19 cellular contexts compared by ENCODE assay signal in the genomic region with DNA sequence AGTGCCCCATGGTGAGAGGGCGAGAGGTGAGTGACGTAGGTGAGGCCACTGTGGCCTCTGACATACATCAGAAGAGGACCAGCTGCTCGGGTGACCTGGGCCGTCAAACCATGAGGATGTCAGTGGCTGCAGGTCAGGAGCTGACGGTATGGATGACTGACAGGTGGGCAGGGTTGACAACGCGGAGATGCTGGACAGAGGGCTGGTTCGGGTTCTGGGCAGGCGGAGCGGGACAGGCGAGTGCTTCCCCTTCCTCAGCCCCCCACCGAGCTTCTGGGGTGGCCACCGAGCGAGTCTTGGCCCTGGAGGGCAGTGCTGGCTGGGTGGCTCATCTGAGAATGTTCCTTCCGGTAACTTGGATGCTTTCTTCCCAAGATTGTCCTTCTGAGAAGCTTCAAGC.
DNase-seq lines count a peak whose midpoint lies in the region; ATAC-seq and TF ChIP-seq lines count a peak whose summit lies in the region.
"Had no signal": no experiment of that assay in that cellular context is flagged by ENCODE, and none has a peak within 500 bp of the region (broad histone marks: within the 10 kb centered on the region; RNA-seq: fewer than 3 reads in every experiment).

No MANE protein-coding gene starts in this region.

- no TSS peak for BruUV-seq in MCF 10A (replicated peaks; lab: Mats Ljungman, UMichigan)

- H3K27ac ChIP-seq in breast epithelium (no peak overlapping the region), upper lobe of right lung (no peak overlapping the region)
- H3K27ac ChIP-seq: BLaER1, Peyer's patch had no signal

- H3K9me3 ChIP-seq in breast epithelium (no peaks in the 10 kb centered on the region), T-helper 17 cell (ENCODE audit: control insufficient read depth, low read length, poor library complexity, severe bottlenecking) (no peaks in the 10 kb centered on the region), upper lobe of right lung (no peaks in the 10 kb centered on the region)
- H3K9me3 ChIP-seq: BLaER1, MG63, Peyer's patch had no signal

- no peaks in the 10 kb centered on the region for H3K9me3 Mint-ChIP-seq in MCF 10A (ENCODE audit: unreplicated experiment)
- no peaks in the 10 kb centered on the region for H3K9me3 Mint-ChIP-seq in activated CD4-positive, alpha-beta memory T cell treated with anti-CD3 and anti-CD28 coated beads for 36 hours
- H3K9me3 Mint-ChIP-seq: CD4-positive, CD25-positive, alpha-beta regulatory T cell had no signal

- CTCF ChIA-PET in MCF 10A (lab: Yijun Ruan, JAX): interaction anchor here (0.7 kb wide), 1 partner anchor 1178 kb away, joined by 3 read pairs; no protein-coding TSS in a partner anchor
- CTCF ChIA-PET in activated CD4-positive, alpha-beta memory T cell treated with anti-CD3 and anti-CD28 coated beads for 36 hours (lab: Charles Lee): no interaction called here

- no peaks in the 10 kb centered on the region for H3K4me1 ChIP-seq in breast epithelium
- no peaks in the 10 kb centered on the region for H3K4me1 ChIP-seq in upper lobe of right lung
- H3K4me1 ChIP-seq: Peyer's patch had no signal

- H3K27ac Mint-ChIP-seq in MCF 10A (ENCODE audit: low read depth, unreplicated experiment): peak overlapping the region; percentile 66
- peak overlapping the region; percentile 29 for H3K27ac Mint-ChIP-seq in T-helper 17 cell
- no peak overlapping the region for H3K27ac Mint-ChIP-seq in activated CD4-positive, alpha-beta memory T cell treated with anti-CD3 and anti-CD28 coated beads for 36 hours

- intact Hi-C loops in MCF 10A (cut with micrococcal nuclease): no loop called here
- intact Hi-C loops in breast epithelium (cut with DNase I; ENCODE audit: low total_unique reads): no loop called here
- intact Hi-C loops in upper lobe of right lung (cut with DNase I): no loop called here
- intact Hi-C loops in activated CD4-positive, alpha-beta memory T cell treated with anti-CD3 and anti-CD28 coated beads for 36 hours (cut with micrococcal nuclease): no loop called here

- H3K4me3 ChIP-seq in breast epithelium: no peak overlapping the region
- no peak overlapping the region for H3K4me3 ChIP-seq in upper lobe of right lung
- H3K4me3 ChIP-seq: BLaER1, MG63, Peyer's patch had no signal

- DNase-seq in MCF 10A (ENCODE audit: unreplicated experiment) (no peak), breast epithelium (ENCODE audit: low spot score in 2 of 2) (no peak), T-helper 17 cell (no peak), islet precursor cell (peak; percentile 46), upper lobe of right lung (no peak), globus pallidus (ENCODE audit: low spot score) (no peak)
- DNase-seq in activated CD4-positive, alpha-beta memory T cell treated with anti-CD3 and anti-CD28 coated beads for 36 hours: no peak
- DNase-seq: CD4-positive, CD25-positive, alpha-beta regulatory T cell; KBM-7; MG63; NCI-H1105 treated with DMSO at 0.1 percent for 48 hours; NCI-H146; NCI-H1930; NCI-H2107; NCI-H524 treated with DMSO at 0.1 percent for 48 hours; Peyer's patch; SHP77 treated with DMSO at 0.1 percent for 48 hours had no signal

- POLR2A ChIA-PET in MCF 10A (lab: Yijun Ruan, JAX): no interaction called here
- POLR2A ChIA-PET in activated CD4-positive, alpha-beta memory T cell treated with anti-CD3 and anti-CD28 coated beads for 36 hours (lab: Charles Lee): no interaction called here

- H3K36me3 ChIP-seq in breast epithelium: no peaks in the 10 kb centered on the region
- peaks cover 5% of the 10 kb centered on the region for H3K36me3 ChIP-seq in upper lobe of right lung
- H3K36me3 ChIP-seq: MG63, Peyer's patch had no signal

- no peak for ATAC-seq in T-helper 17 cell
- ATAC-seq in upper lobe of right lung: peak; percentile 19
- no peak for ATAC-seq in HG03521 (IDR thresholded peaks at IDR 0.05; ENCODE audit: unreplicated experiment)

- no peak for TF ChIP-seq POLR2A in breast epithelium (IDR thresholded peaks at IDR 0.05)

- H3K27me3 Mint-ChIP-seq in MCF 10A (ENCODE audit: insufficient read depth, unreplicated experiment) (no peaks in the 10 kb centered on the region), T-helper 17 cell (no peaks in the 10 kb centered on the region)
- no peaks in the 10 kb centered on the region for H3K27me3 Mint-ChIP-seq in activated CD4-positive, alpha-beta memory T cell treated with anti-CD3 and anti-CD28 coated beads for 36 hours
- H3K27me3 Mint-ChIP-seq: CD4-positive, CD25-positive, alpha-beta regulatory T cell had no signal

- TF ChIP-seq CTCF in MCF 10A (IDR thresholded peaks at IDR 0.05; ENCODE audit: unreplicated experiment) (no peak), breast epithelium (IDR thresholded peaks at IDR 0.05) (no peak), upper lobe of right lung (IDR thresholded peaks at IDR 0.05) (no peak)

- H3K4me3 Mint-ChIP-seq in MCF 10A (ENCODE audit: unreplicated experiment): no peak overlapping the region
- no peak overlapping the region for H3K4me3 Mint-ChIP-seq in T-helper 17 cell
- no peak overlapping the region for H3K4me3 Mint-ChIP-seq in activated CD4-positive, alpha-beta memory T cell treated with anti-CD3 and anti-CD28 coated beads for 36 hours
- H3K4me3 Mint-ChIP-seq: CD4-positive, CD25-positive, alpha-beta regulatory T cell had no signal

- H3K27me3 ChIP-seq in breast epithelium (no peaks in the 10 kb centered on the region), upper lobe of right lung (no peaks in the 10 kb centered on the region)
- H3K27me3 ChIP-seq: BLaER1, MG63, Peyer's patch had no signal

- no peaks in the 10 kb centered on the region for H3K4me1 Mint-ChIP-seq in MCF 10A (ENCODE audit: insufficient read depth, unreplicated experiment)
- peaks cover 2% of the 10 kb centered on the region for H3K4me1 Mint-ChIP-seq in T-helper 17 cell
- H3K4me1 Mint-ChIP-seq in activated CD4-positive, alpha-beta memory T cell treated with anti-CD3 and anti-CD28 coated beads for 36 hours (ENCODE audit: low read depth): no peaks in the 10 kb centered on the region
- H3K4me1 Mint-ChIP-seq: CD4-positive, CD25-positive, alpha-beta regulatory T cell had no signal

- peaks cover 32% of the 10 kb centered on the region for H3K36me3 Mint-ChIP-seq in MCF 10A (ENCODE audit: insufficient read depth, unreplicated experiment)
- peaks cover 6% of the 10 kb centered on the region for H3K36me3 Mint-ChIP-seq in T-helper 17 cell (ENCODE audit: low read depth)
- H3K36me3 Mint-ChIP-seq in activated CD4-positive, alpha-beta memory T cell treated with anti-CD3 and anti-CD28 coated beads for 36 hours: peaks cover 21% of the 10 kb centered on the region
